Comparison of ENCODE assay signal across 8 cellular contexts in genomic region chr4:109977854-109978501, GRCh38.
DNase-seq lines count a peak whose midpoint lies in the region; ATAC-seq and TF ChIP-seq lines count a peak whose summit lies in the region.

No MANE protein-coding gene starts in this region.

- CTCF ChIA-PET in CD8-positive, alpha-beta T cell (lab: Charles Lee): interaction anchor here (0.6 to 3.2 kb wide), 10 partner anchors 20 to 1003 kb away, joined by 3 to 15 read pairs (median 4); no protein-coding TSS in a partner anchor

- no peaks in the 10 kb centered on the region for H3K4me1 ChIP-seq in CD8-positive, alpha-beta T cell (ENCODE audit: insufficient read depth, low read length)
- H3K4me1 ChIP-seq in Karpas-422 (ENCODE audit: low read length) (peaks cover 8% of the 10 kb centered on the region), adipocyte (ENCODE audit: control insufficient read depth, insufficient read depth, low read length) (peaks cover 12% of the 10 kb centered on the region)

- POLR2A ChIA-PET in CD8-positive, alpha-beta T cell (lab: Charles Lee): no interaction called here

- H3K4me2 ChIP-seq in Karpas-422 (ENCODE audit: low read depth, low read length, poor library complexity, severe bottlenecking): no peak overlapping the region

- H3K27ac ChIP-seq in CD8-positive, alpha-beta T cell (ENCODE audit: low read depth, low read length): no peak overlapping the region
- H3K27ac ChIP-seq in Karpas-422 (ENCODE audit: low read length): no peak overlapping the region

- peaks cover 4% of the 10 kb centered on the region for H3K27me3 ChIP-seq in CD8-positive, alpha-beta T cell (ENCODE audit: insufficient read depth, low read length)
- H3K27me3 ChIP-seq in Karpas-422 (ENCODE audit: low read length): no peaks in the 10 kb centered on the region
- H3K27me3 ChIP-seq in adipocyte (replicated peaks; ENCODE audit: control insufficient read depth, insufficient read depth, low read length): peaks cover 2% of the 10 kb centered on the region

- no peaks in the 10 kb centered on the region for H3K9me3 Mint-ChIP-seq in CD8-positive, alpha-beta T cell

- peak; percentile 49 for TF ChIP-seq CTCF in CD8-positive, alpha-beta T cell (IDR thresholded peaks at IDR 0.05)

- no peak overlapping the region for H3K4me3 ChIP-seq in CD8-positive, alpha-beta T cell (ENCODE audit: low read depth, low read length)
- H3K4me3 ChIP-seq in Karpas-422 (ENCODE audit: low read length) (no peak overlapping the region), adipocyte (ENCODE audit: low read length) (no peak overlapping the region)

- ATAC-seq in CD8-positive, alpha-beta T cell: no peak
- ATAC-seq in HG02642 (IDR thresholded peaks at IDR 0.05; ENCODE audit: poor library complexity, unreplicated experiment): no peak

- H3K36me3 ChIP-seq in CD8-positive, alpha-beta T cell (ENCODE audit: insufficient read depth, low read length): no peaks in the 10 kb centered on the region
- no peaks in the 10 kb centered on the region for H3K36me3 ChIP-seq in Karpas-422 (ENCODE audit: insufficient read depth, low read length)
- no peaks in the 10 kb centered on the region for H3K36me3 ChIP-seq in adipocyte (ENCODE audit: control insufficient read depth, insufficient read depth, low read length, severe bottlenecking)

- H3K27ac Mint-ChIP-seq in CD8-positive, alpha-beta T cell: no peak overlapping the region

- H3K9ac ChIP-seq in Karpas-422 (ENCODE audit: low read length): no peak overlapping the region
- H3K9ac ChIP-seq in adipocyte (ENCODE audit: low read length): no peak overlapping the region

- no peaks in the 10 kb centered on the region for H3K36me3 Mint-ChIP-seq in CD8-positive, alpha-beta T cell

- no peaks in the 10 kb centered on the region for H3K79me2 ChIP-seq in Karpas-422 (ENCODE audit: low read length)

- no peaks in the 10 kb centered on the region for H4K20me1 ChIP-seq in Karpas-422 (ENCODE audit: insufficient read depth, low read depth, low read length)

- intact Hi-C loops in CD8-positive, alpha-beta T cell (cut with DNase I, micrococcal nuclease): loop anchor here (1.0 kb wide), 1 partner anchor 556 kb away; no protein-coding TSS in a partner anchor

- no peaks in the 10 kb centered on the region for H3K9me2 ChIP-seq in Karpas-422 (replicated peaks; ENCODE audit: insufficient read depth, low read length)

- DNase-seq in CD8-positive, alpha-beta T cell: no peak
- DNase-seq in Karpas-422 (peak; percentile 70), adipocyte (ENCODE audit: low read depth) (peak; percentile 80), iris pigment epithelial cell (ENCODE audit: low read depth) (peak; percentile 58)
- no peak for DNase-seq in activated effector memory CD4-positive, alpha-beta T cell treated with Interleukin-2 at 50 U/mL for 16 hours
- DNase-seq in activated CD8-positive, alpha-beta memory T cell treated with anti-CD3 and anti-CD28 coated beads, Interleukin-2, amount 50 U/mL, for 48 hours: no peak
- no peak for DNase-seq in activated CD4-positive, alpha-beta T cell treated with anti-CD3 and anti-CD28 coated beads for 4 hours

- H3K9me3 ChIP-seq in CD8-positive, alpha-beta T cell (ENCODE audit: low read length): no peaks in the 10 kb centered on the region
- H3K9me3 ChIP-seq in Karpas-422 (ENCODE audit: low read length) (no peaks in the 10 kb centered on the region), adipocyte (ENCODE audit: control insufficient read depth, low read length) (no peaks in the 10 kb centered on the region)

- H2AFZ ChIP-seq in Karpas-422 (ENCODE audit: low read length): no peak overlapping the region

- H3K4me1 Mint-ChIP-seq in CD8-positive, alpha-beta T cell (ENCODE audit: low read depth): no peaks in the 10 kb centered on the region

- H3K4me3 Mint-ChIP-seq in CD8-positive, alpha-beta T cell: no peak overlapping the region

- H3K27me3 Mint-ChIP-seq in CD8-positive, alpha-beta T cell (ENCODE audit: low read depth): peaks cover 11% of the 10 kb centered on the region

Comparison
In these comparisons a context has a peak if more than half of its experiments do, and no peak if none do; other contexts are left out.
1. DNase-seq: peak in Karpas-422 (single experiment), adipocyte (single experiment) and iris pigment epithelial cell (single experiment); none in CD8-positive, alpha-beta T cell (0 of 7), activated effector memory CD4-positive, alpha-beta T cell treated with Interleukin-2 at 50 U/mL for 16 hours (single experiment), activated CD8-positive, alpha-beta memory T cell treated with anti-CD3 and anti-CD28 coated beads, Interleukin-2, amount 50 U/mL, for 48 hours (single experiment) and activated CD4-positive, alpha-beta T cell treated with anti-CD3 and anti-CD28 coated beads for 4 hours (0 of 2).